Comparison of ENCODE assay signal across 11 cellular contexts in genomic region chr5:141874262-141874964, GRCh38. TPM values are rescaled to one million over a fixed set of nuclear protein-coding genes. Genes with fewer than 3 reads are reported as not detected.
A peak's percentile ranks its signal among the peaks of the same experiment; 100 is the strongest.
DNase-seq lines count a peak whose midpoint lies in the region; ATAC-seq, FAIRE-seq and TF ChIP-seq lines count a peak whose summit lies in the region.
"Had no signal": no experiment of that assay in that cellular context is flagged by ENCODE, and none has a peak within 500 bp of the region (broad histone marks: within the 10 kb centered on the region; RNA-seq: fewer than 3 reads in every experiment).

No MANE protein-coding gene starts in this region.

- ATAC-seq in HepG2 (peak; percentile 43), HG02759 (IDR thresholded peaks at IDR 0.05; ENCODE audit: unreplicated experiment) (no peak)
- ATAC-seq: activated CD4-positive, alpha-beta T cell treated with anti-CD3 and anti-CD28 coated beads for 36 hours had no signal

- CTCF ChIA-PET in HepG2 (lab: Yijun Ruan, JAX; ENCODE audit: low intra/inter-chr PET ratio, low total read pairs): no interaction called here

- POLR2A ChIA-PET in HepG2 (lab: Yijun Ruan, JAX): no interaction called here

- WGBS in HUES64: 55% methylated on average over 14 of the region's 16 CpGs
- 7% methylated on average over 16 of the region's 16 CpGs for WGBS in HepG2 (ENCODE audit: low lambda C conversion rate)
- WGBS in spleen, 5 donors: 62 to 71% (median 67%) methylated on average over 16 of the region's 16 CpGs

- TF ChIP-seq CTCF in chondrocyte (IDR thresholded peaks at IDR 0.05) (no peak), HepG2 (CRISPR knock-in tag; IDR thresholded peaks at IDR 0.05) (no peak; the same call in 1 of the 2 replicates), spleen (IDR thresholded peaks at IDR 0.05 in 8 of 11, conservative IDR thresholded peaks at IDR 0.05 in 3 of 11) (no peak), GM20000 (IDR thresholded peaks at IDR 0.05; ENCODE audit: extremely low read depth, missing control alignments) (no peak)

- H3K27me3 Mint-ChIP-seq in chondrocyte (ENCODE audit: low read depth): peaks cover under 1% of the 10 kb centered on the region

- DNase-seq in chondrocyte (ENCODE audit: low spot score) (peak; percentile 50), HepG2 (ENCODE audit: low spot score) (peak; percentile 37), spleen (peak; percentile 70), NCI-H2227 (lab: John Stamatoyannopoulos, UW; ENCODE audit: unreplicated experiment) (no peak), GM20000 (ENCODE audit: low spot score) (no peak), GDM1 (lab: John Stamatoyannopoulos, UW) (no peak)
- DNase-seq: activated CD4-positive, alpha-beta T cell treated with anti-CD3 and anti-CD28 coated beads for 36 hours; activated naive CD4-positive, alpha-beta T cell treated with anti-CD3 and anti-CD28 coated beads, Interleukin-2, amount 10 ng/mL, durations not matched to agents 7 days and 5 days had no signal

- H3K36me3 ChIP-seq in HUES64 (ENCODE audit: insufficient read depth, low read length) (peaks cover 4% of the 10 kb centered on the region; the same call in 1 of the 2 replicates), HepG2 (replicated peaks in 1 of 2; ENCODE audit: control insufficient read depth in 1 of 2, insufficient read depth in 2 of 2, low read length in 2 of 2) (no peaks in the 10 kb centered on the region), spleen (no peaks in the 10 kb centered on the region)

- no peaks in the 10 kb centered on the region for H3K9me3 Mint-ChIP-seq in chondrocyte (ENCODE audit: low read depth)
- H3K9me3 Mint-ChIP-seq: activated naive CD4-positive, alpha-beta T cell treated with anti-CD3 and anti-CD28 coated beads, Interleukin-2, amount 10 ng/mL, durations not matched to agents 7 days and 5 days; dendritic cell treated with granulocyte-macrophage colony-stimulating factor and Interleukin-4, amounts not matched to agents 40 ng/mL and 50 ng/mL, for 4 days had no signal

- FAIRE-seq in HepG2 (lab: Jason Lieb, UNC): peak; percentile 56

- H3K4me1 Mint-ChIP-seq in chondrocyte (ENCODE audit: low read depth): peaks cover 56% of the 10 kb centered on the region

- in situ Hi-C loops in HepG2 (cut with HindIII; ENCODE audit: extremely low pct_ligation_motif_present, low pct_unique_long_range_greater_than_20kb): no loop called here

- H3K27me3 ChIP-seq in HUES64 (ENCODE audit: insufficient read depth, low read length): peaks cover 11% of the 10 kb centered on the region; the same call in 1 of the 2 replicates
- H3K27me3 ChIP-seq in HepG2 (ENCODE audit: control insufficient read depth in 1 of 2, insufficient read depth in 2 of 2, low read length in 2 of 2): peaks cover 14 to 53% of the 10 kb centered on the region in 2 experiments
- peaks cover 13 to 91% (median 43%) of the 10 kb centered on the region in 7 donors for H3K27me3 ChIP-seq in spleen (replicated peaks in 1 of 7)

- H3K4me1 ChIP-seq in HUES64 (ENCODE audit: insufficient read depth, low read length) (peaks cover 48% of the 10 kb centered on the region), HepG2 (ENCODE audit: insufficient read depth, low read length) (peaks cover 52% of the 10 kb centered on the region), spleen (peaks cover 31 to 42% (median 36%) of the 10 kb centered on the region in 6 donors)

- H3K9me3 ChIP-seq in HUES64 (ENCODE audit: insufficient read depth, low read depth, low read length) (no peaks in the 10 kb centered on the region), HepG2 (ENCODE audit: low read length) (no peaks in the 10 kb centered on the region), spleen (no peaks in the 10 kb centered on the region)

- no peaks in the 10 kb centered on the region for H3K79me2 ChIP-seq in HepG2 (ENCODE audit: insufficient read depth, low read length)

- intact Hi-C loops in HepG2 (cut with micrococcal nuclease; ENCODE audit: unreplicated experiment) (no loop called here), spleen (cut with DNase I; ENCODE audit: low total_unique reads) (no loop called here)

- BruUV-seq in HepG2 (replicated peaks; lab: Mats Ljungman, UMichigan): no TSS peak

- H3K4me2 ChIP-seq in HepG2 (ENCODE audit: low read depth, low read length): peak overlapping the region; percentile 79

- TF ChIP-seq POLR2A in HepG2 (IDR thresholded peaks at IDR 0.05; ENCODE audit: insufficient read depth in 1 of 2, low read depth in 2 of 2, low read length in 2 of 2) (no peak), spleen (IDR thresholded peaks at IDR 0.05) (no peak)

- TF ChIP-seq RAD21 in HepG2 (CRISPR knock-in tag; IDR thresholded peaks at IDR 0.05): no peak

- no peaks in the 10 kb centered on the region for H4K20me1 ChIP-seq in HepG2 (ENCODE audit: insufficient read depth, low read length)

- H2AFZ ChIP-seq in HepG2 (ENCODE audit: low read length): no peak overlapping the region

- H3K27ac ChIP-seq in HUES64 (ENCODE audit: low read depth, low read length) (peak overlapping the region; percentile 11; the same call in 1 of the 2 replicates), HepG2 (ENCODE audit: extremely low read length, insufficient read depth, low read length) (no peak overlapping the region), spleen (no peak overlapping the region)

- no peak for TF ChIP-seq EP300 in HepG2 (IDR thresholded peaks at IDR 0.05; ENCODE audit: low read depth in 2 of 2, low read length in 2 of 2)
- no peak for TF ChIP-seq EP300 in HepG2 (CRISPR knock-in tag; IDR thresholded peaks at IDR 0.05; ENCODE audit: borderline replicate concordance)

- H3K9ac ChIP-seq in HUES64 (ENCODE audit: low read depth, low read length) (no peak overlapping the region), HepG2 (ENCODE audit: insufficient read depth, low read depth, low read length) (no peak overlapping the region)

- H3K36me3 Mint-ChIP-seq in chondrocyte (ENCODE audit: low read depth): peaks cover 5% of the 10 kb centered on the region
- H3K36me3 Mint-ChIP-seq: activated naive CD4-positive, alpha-beta T cell treated with anti-CD3 and anti-CD28 coated beads, Interleukin-2, amount 10 ng/mL, durations not matched to agents 7 days and 5 days had no signal

- H3K4me3 ChIP-seq in HUES64 (ENCODE audit: low read length): peak overlapping the region; percentile 67; the same call in 1 of the 2 replicates
- H3K4me3 ChIP-seq in HepG2 (replicated peaks in 1 of 3; ENCODE audit: insufficient read depth in 1 of 3, low read depth in 2 of 3, low read length in 3 of 3): peak overlapping the region in 2 of 3 experiments; percentile 23 to 61; a peak in 4 of 6 replicates
- no peak overlapping the region for H3K4me3 ChIP-seq in spleen

- H3K27ac Mint-ChIP-seq in chondrocyte (ENCODE audit: unreplicated experiment): peak overlapping the region; percentile 75
- H3K27ac Mint-ChIP-seq: activated CD4-positive, alpha-beta T cell treated with anti-CD3 and anti-CD28 coated beads for 36 hours; activated naive CD4-positive, alpha-beta T cell treated with anti-CD3 and anti-CD28 coated beads, Interleukin-2, amount 10 ng/mL, durations not matched to agents 7 days and 5 days; dendritic cell treated with granulocyte-macrophage colony-stimulating factor and Interleukin-4, amounts not matched to agents 40 ng/mL and 50 ng/mL, for 4 days had no signal

- peak overlapping the region; percentile 48 for H3K4me3 Mint-ChIP-seq in chondrocyte (ENCODE audit: unreplicated experiment)
- H3K4me3 Mint-ChIP-seq: activated CD4-positive, alpha-beta T cell treated with anti-CD3 and anti-CD28 coated beads for 36 hours; activated naive CD4-positive, alpha-beta T cell treated with anti-CD3 and anti-CD28 coated beads, Interleukin-2, amount 10 ng/mL, durations not matched to agents 7 days and 5 days; dendritic cell treated with granulocyte-macrophage colony-stimulating factor and Interleukin-4, amounts not matched to agents 40 ng/mL and 50 ng/mL, for 4 days had no signal

RNA-seq across cellular contexts. Expression of gene PCDH1, which starts 3.8 kb away (rescaled TPM):
- polyA plus RNA-seq in HUES64 (2013, experiment 1 of 2): 72.2 TPM
- 59.3 TPM for polyA plus RNA-seq in HUES64 (2013, experiment 2 of 2)
- total RNA-seq in chondrocyte: 10.9 to 85.4 TPM (median 82.9 TPM) in 3 replicates
- 0.11 and 0.13 TPM in 2 replicates for total RNA-seq in HepG2 (2016; rRNA removed; fragmentation: Illumina TruSeq; extraction: Trizol)
- not detected in 2 replicates for total RNA-seq in HepG2 (2016; cell fraction: cytosol; rRNA removed; fragmentation: Illumina TruSeq; extraction: Trizol; ENCODE audit: low read depth)
- 0.09 TPM in 1 of 2 replicates, not detected in the other for total RNA-seq in HepG2 (2016; cell fraction: insoluble cytoplasmic fraction; rRNA removed; fragmentation: Illumina TruSeq; extraction: Trizol)
- total RNA-seq in HepG2 (2016; cell fraction: membrane; rRNA removed; fragmentation: Illumina TruSeq; extraction: Trizol): not detected in 2 replicates
- 0.31 TPM in 1 of 2 replicates, not detected in the other for total RNA-seq in HepG2 (2016; cell fraction: nucleus; rRNA removed; fragmentation: Illumina TruSeq; extraction: Trizol)
- polyA plus RNA-seq in HepG2 (2011; rRNA removed): 0.83 and 1.3 TPM in 2 replicates
- polyA plus RNA-seq in HepG2 (2011; cell fraction: cytosol; rRNA removed): 0.85 and 1.0 TPM in 2 replicates
- 0.83 and 0.90 TPM in 2 replicates for polyA plus RNA-seq in HepG2 (2011; cell fraction: nucleus; rRNA removed)
- 0.80 and 1.3 TPM in 2 replicates for polyA plus RNA-seq in HepG2 (2012)
- polyA plus RNA-seq in HepG2 (2016; cell fraction: cytosol; fragmentation: Illumina TruSeq; extraction: Trizol; ENCODE audit: low read depth): 0.08 TPM in 1 of 2 replicates, not detected in the other
- polyA plus RNA-seq in HepG2 (2016; cell fraction: insoluble cytoplasmic fraction; fragmentation: Illumina TruSeq; extraction: Trizol; ENCODE audit: low read depth): 0.11 TPM in 1 of 2 replicates, not detected in the other
- polyA plus RNA-seq in HepG2 (2016; cell fraction: membrane; fragmentation: Illumina TruSeq; extraction: Trizol; ENCODE audit: low read depth): not detected in 2 replicates
- polyA plus RNA-seq in HepG2 (2016; cell fraction: nucleus; fragmentation: Illumina TruSeq; extraction: Trizol; ENCODE audit: insufficient read depth, low read depth): 0.25 TPM in 1 of 2 replicates, not detected in the other
- polyA minus RNA-seq in HepG2 (2011; rRNA and poly(A)+ RNA removed; ENCODE audit: low replicate concordance): 2.1 and 10.8 TPM in 2 replicates
- polyA minus RNA-seq in HepG2 (2011; cell fraction: cytosol; rRNA and poly(A)+ RNA removed): 1.6 and 1.9 TPM in 2 replicates
- polyA minus RNA-seq in HepG2 (2011; cell fraction: nucleus; rRNA and poly(A)+ RNA removed): 0.75 and 0.77 TPM in 2 replicates
- 10 to 100 TPM in 2 of 7 donors, 1 to 10 TPM in 5; 2.6 to 11.4 (median 7.4) TPM for total RNA-seq in spleen
- polyA plus RNA-seq in spleen: 1 to 10 TPM in 2 of 3 donors, under 1 TPM in 1; 0.30 to 2.2 (median 1.4) TPM
- total RNA-seq: activated CD4-positive, alpha-beta T cell treated with anti-CD3 and anti-CD28 coated beads for 36 hours had no signal

RNA-seq across cellular contexts. Expression of gene DELE1, which starts 49.3 kb away (rescaled TPM):
- 49.9 TPM for polyA plus RNA-seq in HUES64 (2013, experiment 1 of 2)
- 54.3 TPM for polyA plus RNA-seq in HUES64 (2013, experiment 2 of 2)
- total RNA-seq in chondrocyte (43.8 to 52.4 TPM (median 45.0 TPM) in 3 replicates), HepG2 (2016; rRNA removed; fragmentation: Illumina TruSeq; extraction: Trizol) (46.5 and 57.5 TPM in 2 replicates), spleen (100 to 1,000 TPM; 101 to 194 (median 149) TPM)
- total RNA-seq in HepG2 (2016; cell fraction: cytosol; rRNA removed; fragmentation: Illumina TruSeq; extraction: Trizol; ENCODE audit: low read depth): 7.7 and 8.6 TPM in 2 replicates
- total RNA-seq in HepG2 (2016; cell fraction: insoluble cytoplasmic fraction; rRNA removed; fragmentation: Illumina TruSeq; extraction: Trizol): 44.4 and 53.9 TPM in 2 replicates
- total RNA-seq in HepG2 (2016; cell fraction: membrane; rRNA removed; fragmentation: Illumina TruSeq; extraction: Trizol): 23.5 and 25.7 TPM in 2 replicates
- total RNA-seq in HepG2 (2016; cell fraction: nucleus; rRNA removed; fragmentation: Illumina TruSeq; extraction: Trizol): 61.2 and 73.5 TPM in 2 replicates
- polyA plus RNA-seq in HepG2 (2011; rRNA removed) (90.3 and 97.1 TPM in 2 replicates), spleen (10 to 100 TPM; 36.1 to 83.3 (median 69.7) TPM)
- 44.7 and 66.5 TPM in 2 replicates for polyA plus RNA-seq in HepG2 (2011; cell fraction: cytosol; rRNA removed)
- polyA plus RNA-seq in HepG2 (2011; cell fraction: nucleus; rRNA removed): 267 and 277 TPM in 2 replicates
- polyA plus RNA-seq in HepG2 (2012): 44.3 and 49.8 TPM in 2 replicates
- 8.6 and 10.7 TPM in 2 replicates for polyA plus RNA-seq in HepG2 (2016; cell fraction: cytosol; fragmentation: Illumina TruSeq; extraction: Trizol; ENCODE audit: low read depth)
- polyA plus RNA-seq in HepG2 (2016; cell fraction: insoluble cytoplasmic fraction; fragmentation: Illumina TruSeq; extraction: Trizol; ENCODE audit: low read depth): 46.9 and 52.3 TPM in 2 replicates
- 20.4 and 27.3 TPM in 2 replicates for polyA plus RNA-seq in HepG2 (2016; cell fraction: membrane; fragmentation: Illumina TruSeq; extraction: Trizol; ENCODE audit: low read depth)
- 113 TPM in 2 replicates for polyA plus RNA-seq in HepG2 (2016; cell fraction: nucleus; fragmentation: Illumina TruSeq; extraction: Trizol; ENCODE audit: insufficient read depth, low read depth)
- 120 and 133 TPM in 2 replicates for polyA minus RNA-seq in HepG2 (2011; rRNA and poly(A)+ RNA removed; ENCODE audit: low replicate concordance)
- 27.7 and 33.0 TPM in 2 replicates for polyA minus RNA-seq in HepG2 (2011; cell fraction: cytosol; rRNA and poly(A)+ RNA removed)
- 76.1 and 82.6 TPM in 2 replicates for polyA minus RNA-seq in HepG2 (2011; cell fraction: nucleus; rRNA and poly(A)+ RNA removed)

Comparison
In these comparisons a context has a peak if more than half of its experiments do, and no peak if none do; other contexts are left out.
1. H3K4me3 ChIP-seq: peak in HUES64 (single experiment) and HepG2 (2 of 3); none in spleen (0 of 8).
2. DNase-seq: peak in chondrocyte (single experiment), HepG2 (single experiment) and spleen (single experiment); none in NCI-H2227 (single experiment), GM20000 (single experiment) and GDM1 (single experiment).